ENCODE assay signal across 8 cellular contexts in genomic region chr17:29005936-29006438, GRCh38. TPM values are rescaled to one million over a fixed set of nuclear protein-coding genes. Genes with fewer than 3 reads are reported as not detected.
DNase-seq lines count a peak whose midpoint lies in the region; ATAC-seq, FAIRE-seq and TF ChIP-seq lines count a peak whose summit lies in the region.

Gene SEZ6 (minus strand): TSS chr17:29006033. CDS start chr17:29005869, 164 bp downstream.

- no peaks in the 10 kb centered on the region for H3K36me3 ChIP-seq in ectodermal cell (ENCODE audit: control insufficient read depth, insufficient read depth, low read length)
- no peaks in the 10 kb centered on the region for H3K36me3 ChIP-seq in lower lobe of right lung
- H3K36me3 ChIP-seq in sigmoid colon, result no peaks in the 10 kb centered on the region

- DNase-seq in GM12892 (ENCODE audit: insufficient read length) (peak; percentile 58), NCI-H2227 treated with DMSO at 0.1 percent for 48 hours (lab: John Stamatoyannopoulos, UW) (peak; percentile 19), lower lobe of right lung (peak; percentile 75), sigmoid colon (no peak)
- peak; percentile 39 to 44 for DNase-seq in activated CD4-positive, alpha-beta T cell treated with anti-CD3 and anti-CD28 coated beads, Interleukin-2, amount 50 U/mL, for 4 hours
- peak; percentile 16 to 59 (median 27) for DNase-seq in stimulated activated CD4-positive, alpha-beta T cell treated with anti-CD3 and anti-CD28 coated beads, TNF-alpha, amount 100 ng/mL, for 4 hours (ENCODE audit: low read depth in 3 of 3)

- peak; percentile 89 to 90 for ATAC-seq in lower lobe of right lung
- ATAC-seq in GM18909 (IDR thresholded peaks at IDR 0.05; ENCODE audit: poor library complexity, unreplicated experiment), result no peak

- no peak for TF ChIP-seq EP300 in sigmoid colon (IDR thresholded peaks at IDR 0.05)

- H3K27ac ChIP-seq in ectodermal cell (ENCODE audit: insufficient read depth, low read depth, low read length, poor library complexity, severe bottlenecking) (no peak within 1 kb of the TSS), lower lobe of right lung (no peak within 1 kb of the TSS), sigmoid colon (no peak within 1 kb of the TSS)

- H3K4me1 ChIP-seq in ectodermal cell (ENCODE audit: control insufficient read depth, insufficient read depth, low read length) (peaks cover 49% of the 10 kb centered on the region), lower lobe of right lung (no peaks in the 10 kb centered on the region), sigmoid colon (peaks cover 0 to 14% (median 12%) of the 10 kb centered on the region in 4 donors)

- intact Hi-C loops in lower lobe of right lung (cut with DNase I), result no loop called here
- intact Hi-C loops in sigmoid colon (cut with DNase I), result no loop called here

- TF ChIP-seq CTCF in lower lobe of right lung (IDR thresholded peaks at IDR 0.05), result peak; percentile 14
- peak in 1 of 4 experiments; percentile 27 for TF ChIP-seq CTCF in sigmoid colon (IDR thresholded peaks at IDR 0.05)

- peak within 1 kb of the TSS; percentile 36 for H3K4me3 ChIP-seq in ectodermal cell (ENCODE audit: insufficient read depth, low read depth, low read length)
- H3K4me3 ChIP-seq in lower lobe of right lung, result no peak within 1 kb of the TSS
- peak within 1 kb of the TSS in 2 of 4 donors; percentile 11 to 26 for H3K4me3 ChIP-seq in sigmoid colon

- TF ChIP-seq POLR2A in GM12892 (IDR thresholded peaks at IDR 0.05; ENCODE audit: low read depth, low read length), result no peak
- TF ChIP-seq POLR2A in sigmoid colon (IDR thresholded peaks at IDR 0.05), result no peak

- no peak for FAIRE-seq in GM12892 (lab: Jason Lieb, UNC)

- 2% methylated on average over 40 of the region's 40 CpGs for WGBS in ectodermal cell, 2 experiments
- 2 to 3% methylated on average over 40 of the region's 40 CpGs for WGBS in sigmoid colon, 2 donors

- H3K9me3 ChIP-seq in ectodermal cell (ENCODE audit: control insufficient read depth, low read length), result no peaks in the 10 kb centered on the region
- H3K9me3 ChIP-seq in lower lobe of right lung, result no peaks in the 10 kb centered on the region
- no peaks in the 10 kb centered on the region for H3K9me3 ChIP-seq in sigmoid colon

- peaks cover 36% of the 10 kb centered on the region for H3K27me3 ChIP-seq in ectodermal cell (ENCODE audit: control insufficient read depth, insufficient read depth, low read length, poor library complexity, severe bottlenecking)
- peaks cover 63% of the 10 kb centered on the region for H3K27me3 ChIP-seq in lower lobe of right lung (ENCODE audit: low read depth)
- H3K27me3 ChIP-seq in sigmoid colon, result peaks cover 19 to 54% (median 30%) of the 10 kb centered on the region in 3 donors

RNA-seq across cellular contexts. Expression of gene SEZ6, which starts in this region (rescaled TPM):
- 0.89 TPM for polyA plus RNA-seq in GM12892 (2012; ENCODE audit: missing spikeins)
- 47.8 TPM for polyA plus RNA-seq in ectodermal cell (2013, experiment 1 of 4)
- polyA plus RNA-seq in ectodermal cell (2013, experiment 2 of 4), result 37.3 TPM
- 28.5 TPM for polyA plus RNA-seq in ectodermal cell (2013, experiment 3 of 4)
- polyA plus RNA-seq in ectodermal cell (2013, experiment 4 of 4), result 26.5 TPM
- not detected for total RNA-seq in lower lobe of right lung
- under 1 TPM in 3 of 4 donors, not detected in 1; 0.36 to 0.99 (median 0.41) TPM for total RNA-seq in sigmoid colon
- polyA plus RNA-seq in sigmoid colon, result under 1 TPM in 1 of 3 donors, not detected in 2; 0.67 TPM

Comparison
In these comparisons a context has a peak if more than half of its experiments do, and no peak if none do; other contexts are left out.
1. Peak in DNase-seq and ATAC-seq in lower lobe of right lung; RNA of the gene not detected or under 1 TPM.